20 cellular contexts compared by ENCODE assay signal in genomic region chr15:50149090-50149489, GRCh38. TPM values are rescaled to one million over a fixed set of nuclear protein-coding genes. Genes with fewer than 3 reads are reported as not detected.
DNase-seq lines count a peak whose midpoint lies in the region; ATAC-seq, FAIRE-seq and TF ChIP-seq lines count a peak whose summit lies in the region.
"Had no signal": no experiment of that assay in that cellular context is flagged by ENCODE, and none has a peak within 500 bp of the region (broad histone marks: within the 10 kb centered on the region; RNA-seq: fewer than 3 reads in every experiment).

No MANE protein-coding gene starts in this region.

- no peak overlapping the region for H3K9ac ChIP-seq in HCT116 (ENCODE audit: low read length)
- H3K9ac ChIP-seq: neural progenitor cell had no signal

- H3K36me3 Mint-ChIP-seq in mesothelial cell of epicardium, result no peaks in the 10 kb centered on the region
- H3K36me3 Mint-ChIP-seq: activated naive CD8-positive, alpha-beta T cell; neural progenitor cell had no signal

- no peaks in the 10 kb centered on the region for H4K20me1 ChIP-seq in HCT116 (ENCODE audit: insufficient read depth)

- TF ChIP-seq POLR2A in HCT116 (IDR thresholded peaks at IDR 0.05; ENCODE audit: borderline replicate concordance, extremely low read depth, insufficient read depth, insufficient read length), result no peak

- DNase-seq in HCT116 (ENCODE audit: low read depth, low spot score), result no peak
- no peak for DNase-seq in mesothelial cell of epicardium (ENCODE audit: low spot score in 2 of 2, unreplicated experiment in 2 of 2)
- DNase-seq in D721Med (ENCODE audit: insufficient read length, low spot score), result no peak
- DNase-seq in DMS 273 (lab: John Stamatoyannopoulos, UW; ENCODE audit: unreplicated experiment), result no peak
- DNase-seq: activated CD4-positive, alpha-beta T cell treated with anti-CD3 and anti-CD28 coated beads for 1 hour; effector memory CD8-positive, alpha-beta T cell; psoas muscle; stimulated activated CD4-positive, alpha-beta T cell treated with anti-CD3 and anti-CD28 coated beads, Interleukin-2, amount 100 ng/mL, for 48 hours; stomach had no signal

- peaks cover 22% of the 10 kb centered on the region for H3K4me1 Mint-ChIP-seq in mesothelial cell of epicardium
- H3K4me1 Mint-ChIP-seq: neural progenitor cell had no signal

- H3K27me3 Mint-ChIP-seq in mesothelial cell of epicardium (ENCODE audit: low read depth), result no peaks in the 10 kb centered on the region
- H3K27me3 Mint-ChIP-seq: effector memory CD8-positive, alpha-beta T cell had no signal

- no peak for FAIRE-seq in D721Med (lab: Jason Lieb, UNC)

- H3K9me3 Mint-ChIP-seq in mesothelial cell of epicardium, result peaks cover 4% of the 10 kb centered on the region
- H3K9me3 Mint-ChIP-seq: effector memory CD8-positive, alpha-beta T cell; H9; neural progenitor cell had no signal

- ATAC-seq in HCT116, result no peak
- no peak for ATAC-seq in HG03354 (IDR thresholded peaks at IDR 0.05; ENCODE audit: poor library complexity, severe bottlenecking, unreplicated experiment)
- ATAC-seq: effector memory CD8-positive, alpha-beta T cell; psoas muscle had no signal

- no peaks in the 10 kb centered on the region for H3K36me3 ChIP-seq in ACC112 (ENCODE audit: insufficient read depth, low read length)
- H3K36me3 ChIP-seq in HCT116 (ENCODE audit: control insufficient read depth in 1 of 2, insufficient read depth in 2 of 2, low read length in 2 of 2), result no peaks in the 10 kb centered on the region
- H3K36me3 ChIP-seq: neural progenitor cell, SJCRH30, stomach, transverse colon had no signal

- no peak overlapping the region for H3K4me2 ChIP-seq in HCT116 (ENCODE audit: low read length)
- H3K4me2 ChIP-seq: neural progenitor cell had no signal

- intact Hi-C loops in HCT116 (cut with micrococcal nuclease), result loop anchor here (10.0 kb wide), 1 partner anchor 144 kb away; no protein-coding TSS in a partner anchor

- TF ChIP-seq CTCF in HCT116 (IDR thresholded peaks at IDR 0.05 in 2 of 3, conservative IDR thresholded peaks at IDR 0.05 in 1 of 3; ENCODE audit: borderline replicate concordance in 1 of 3, insufficient read depth in 1 of 3, low read depth in 2 of 3, low read length in 2 of 3) (no peak), VCaP (conservative IDR thresholded peaks at IDR 0.05) (no peak), mesothelial cell of epicardium (IDR thresholded peaks at IDR 0.05; ENCODE audit: unreplicated experiment) (no peak), D721Med (IDR thresholded peaks at IDR 0.05; ENCODE audit: insufficient read depth, missing control alignments) (no peak)

- no peaks in the 10 kb centered on the region for H3K9me3 ChIP-seq in HCT116 (ENCODE audit: control insufficient read depth in 1 of 2, insufficient read depth in 1 of 2, low read depth in 1 of 2, low read length in 2 of 2)
- H3K9me3 ChIP-seq: psoas muscle, SJCRH30, stomach, transverse colon had no signal

- peaks cover 17% of the 10 kb centered on the region for H3K4me1 ChIP-seq in ACC112 (ENCODE audit: control insufficient read depth, insufficient read depth, low read length, unreplicated experiment)
- H3K4me1 ChIP-seq in HCT116 (ENCODE audit: control insufficient read depth in 1 of 2, insufficient read depth in 2 of 2, low read length in 2 of 2), result peaks cover 2 to 27% of the 10 kb centered on the region in 2 experiments; a peak in 3 of 4 replicates
- H3K4me1 ChIP-seq: neural progenitor cell, psoas muscle had no signal

- TF ChIP-seq RAD21 in HCT116 (IDR thresholded peaks at IDR 0.05; ENCODE audit: low read depth), result no peak

- no TSS peak for BruUV-seq in HCT116 (replicated peaks; lab: Mats Ljungman, UMichigan)

- CTCF ChIA-PET in HCT116 (lab: Charles Lee), result interaction anchor here (1.5 to 5.8 kb wide), 2 partner anchors 166 to 272 kb away, joined by 5 to 116 read pairs; no protein-coding TSS in a partner anchor

- no peaks in the 10 kb centered on the region for H3K9me2 ChIP-seq in HCT116 (ENCODE audit: insufficient read depth)

- H3K27me3 ChIP-seq in ACC112 (ENCODE audit: insufficient read depth, low read length), result no peaks in the 10 kb centered on the region
- no peaks in the 10 kb centered on the region for H3K27me3 ChIP-seq in HCT116 (ENCODE audit: insufficient read depth, low read length)
- H3K27me3 ChIP-seq: neural progenitor cell, SJCRH30, stomach, transverse colon had no signal

- H3K4me3 Mint-ChIP-seq in mesothelial cell of epicardium, result no peak overlapping the region
- H3K4me3 Mint-ChIP-seq: activated naive CD8-positive, alpha-beta T cell; effector memory CD8-positive, alpha-beta T cell; H9; neural progenitor cell had no signal

- H2AFZ ChIP-seq in ACC112 (ENCODE audit: low read length, unreplicated experiment) (peak overlapping the region; percentile 15), HCT116 (ENCODE audit: low read depth, low read length, poor library complexity, severe bottlenecking) (peak overlapping the region; percentile 36)
- H2AFZ ChIP-seq: neural progenitor cell had no signal

- H3K27ac Mint-ChIP-seq in mesothelial cell of epicardium, result peak overlapping the region; percentile 47
- H3K27ac Mint-ChIP-seq: activated naive CD8-positive, alpha-beta T cell; effector memory CD8-positive, alpha-beta T cell; H9; neural progenitor cell had no signal

- H3K4me3 ChIP-seq in ACC112 (ENCODE audit: low read depth, low read length) (no peak overlapping the region), HCT116 (replicated peaks in 1 of 2; ENCODE audit: low read depth in 1 of 2, low read length in 2 of 2) (no peak overlapping the region)
- H3K4me3 ChIP-seq: neural progenitor cell, psoas muscle, SJCRH30, skin epidermis, stomach, transverse colon had no signal

- POLR2A ChIA-PET in HCT116 (lab: Charles Lee), result interaction anchor here (1.2 kb wide), 1 partner anchor 167 kb away, joined by 4 read pairs; no protein-coding TSS in a partner anchor

- RAD21 ChIA-PET in HCT116 (lab: Charles Lee; ENCODE audit: low non-redundant PET in 1 of 2, low total read pairs in 2 of 2, uncharacterized antibody in 2 of 2, unreplicated experiment in 2 of 2), result no interaction called here

- H3K79me2 ChIP-seq in ACC112 (ENCODE audit: control insufficient read depth, insufficient read depth, low read length, unreplicated experiment) (no peaks in the 10 kb centered on the region), HCT116 (ENCODE audit: insufficient read depth, low read length) (no peaks in the 10 kb centered on the region)

- H3K27ac ChIP-seq in ACC112 (ENCODE audit: low read depth, low read length) (no peak overlapping the region), HCT116 (ENCODE audit: low read depth, low read length) (no peak overlapping the region), VCaP (peak overlapping the region; percentile 97)
- H3K27ac ChIP-seq: neural progenitor cell, psoas muscle, SJCRH30, skin epidermis, stomach, transverse colon had no signal

TF ChIP-seq in HCT116, 20 proteins besides CTCF, POLR2A, EP300 and RAD21 (continues in another document):
- TF ChIP-seq FOSL1 (IDR thresholded peaks at IDR 0.05; ENCODE audit: low read depth) (no peak), EZH2 (IDR thresholded peaks at IDR 0.05) (no peak), TCF7L2 (IDR thresholded peaks at IDR 0.05; ENCODE audit: borderline replicate concordance, extremely low read depth, insufficient read depth, insufficient read length) (no peak), ATF3 (IDR thresholded peaks at IDR 0.05) (no peak), EZH2phosphoT487 (IDR thresholded peaks at IDR 0.05; ENCODE audit: borderline replicate concordance) (no peak), SP1 (IDR thresholded peaks at IDR 0.05; ENCODE audit: low read depth) (no peak), POLR2AphosphoS5 (IDR thresholded peaks at IDR 0.05; ENCODE audit: low read depth, low read length) (no peak), CBX3 (IDR thresholded peaks at IDR 0.05; ENCODE audit: low read depth) (no peak), ELF1 (IDR thresholded peaks at IDR 0.05; ENCODE audit: borderline replicate concordance, low read depth) (no peak), ZFX (IDR thresholded peaks at IDR 0.05) (no peak), SRF (IDR thresholded peaks at IDR 0.05; ENCODE audit: low read depth) (no peak), SIN3A (IDR thresholded peaks at IDR 0.05; ENCODE audit: low read depth) (no peak), ZBTB33 (IDR thresholded peaks at IDR 0.05; ENCODE audit: extremely low read depth, insufficient replicate concordance, low read length) (no peak), EGR1 (IDR thresholded peaks at IDR 0.05; ENCODE audit: low read depth) (no peak), ZNF274 (IDR thresholded peaks at IDR 0.05; ENCODE audit: low read depth, low read length) (no peak), CEBPB (IDR thresholded peaks at IDR 0.05; ENCODE audit: low read depth) (no peak)

RNA-seq across cellular contexts. Expression of gene ATP8B4, which starts 30.1 kb away (rescaled TPM):
- 0.25 TPM for total RNA-seq in HCT116 (2021; ENCODE audit: unreplicated experiment)
- polyA plus RNA-seq in HCT116 (2012), result 0.12 and 0.26 TPM in 2 replicates
- 1.4 to 2.1 TPM (median 1.8 TPM) in 3 replicates for total RNA-seq in mesothelial cell of epicardium
- total RNA-seq: chondrocyte, Daoy had no signal

RNA-seq across cellular contexts. Expression of gene SLC27A2, which starts 32.9 kb away (rescaled TPM):
- total RNA-seq in HCT116 (2021; ENCODE audit: unreplicated experiment) (14.0 TPM), mesothelial cell of epicardium (2.7 to 3.2 TPM (median 3.1 TPM) in 3 replicates)
- polyA plus RNA-seq in HCT116 (2012), result 10.8 and 12.0 TPM in 2 replicates
- total RNA-seq: chondrocyte, psoas muscle, SJCRH30 had no signal
